ENCODE assay signal across 16 cellular contexts in the genomic region with DNA sequence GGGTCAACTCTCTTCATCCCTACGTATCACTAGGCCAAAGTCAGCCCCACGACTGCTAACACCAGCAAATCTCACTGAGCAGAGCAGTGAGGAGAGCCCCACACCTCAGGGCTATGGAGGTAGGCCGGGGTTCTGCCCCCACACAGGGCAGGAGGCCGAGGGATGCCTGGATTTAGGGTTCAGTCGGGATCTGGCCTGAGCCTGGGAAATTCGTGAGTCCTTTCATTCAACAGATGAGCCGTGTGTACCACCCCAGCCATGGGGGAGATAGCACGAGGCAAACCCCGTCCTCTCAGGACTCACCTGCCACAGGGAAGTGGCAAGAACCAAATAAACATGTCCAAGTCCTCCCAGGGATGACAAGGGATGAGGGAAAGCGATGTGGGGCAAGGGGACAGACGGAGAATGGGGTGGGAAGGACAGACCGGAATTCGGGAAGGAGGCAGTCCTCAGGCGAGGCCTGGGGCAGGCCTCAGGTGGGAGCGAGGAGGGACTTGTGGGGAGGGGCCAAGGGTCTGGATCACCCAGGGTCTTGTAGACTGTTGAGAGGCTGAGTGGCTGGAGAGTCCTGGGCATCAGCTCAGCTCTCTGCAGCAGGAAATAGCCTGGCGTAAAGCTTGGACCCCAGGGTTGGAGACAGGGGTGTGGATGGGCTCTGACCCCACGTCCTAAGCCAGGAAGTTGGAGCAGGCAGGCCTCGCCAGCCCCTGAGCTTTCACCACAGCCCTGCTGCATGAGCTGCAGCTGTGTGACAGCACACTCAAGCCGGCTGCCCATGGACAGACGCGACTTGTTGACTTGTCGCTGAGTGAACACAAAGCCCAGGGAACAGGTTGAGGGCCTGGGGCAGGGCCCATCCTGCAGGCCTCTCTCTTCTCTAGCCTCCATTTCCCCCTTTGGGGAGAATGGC. TPM values are rescaled to one million over a fixed set of nuclear protein-coding genes. Genes with fewer than 3 reads are reported as not detected.
"Had no signal": no experiment of that assay in that cellular context is flagged by ENCODE, and none has a peak within 500 bp of the region (broad histone marks: within the 10 kb centered on the region; RNA-seq: fewer than 3 reads in every experiment).

No MANE protein-coding gene starts in this region.

- H3K4me1 Mint-ChIP-seq: immature natural killer cell had no signal

- DNase-seq: activated CD4-positive, alpha-beta memory T cell treated with anti-CD3 and anti-CD28 coated beads for 36 hours; activated naive CD4-positive, alpha-beta T cell; activated T-cell treated with anti-CD3 and anti-CD28 coated beads, Interleukin-2, amount 50 U/mL, for 72 hours; adrenal gland; body of pancreas; effector memory CD8-positive, alpha-beta T cell; erythroblast; immature natural killer cell; mesenchymal stem cell; small intestine; SW 1271; T1000; thyroid gland had no signal

- H3K36me3 Mint-ChIP-seq: activated CD4-positive, alpha-beta memory T cell treated with anti-CD3 and anti-CD28 coated beads for 36 hours; immature natural killer cell had no signal

- H3K9me3 Mint-ChIP-seq: activated CD4-positive, alpha-beta memory T cell treated with anti-CD3 and anti-CD28 coated beads for 36 hours; activated T-cell treated with anti-CD3 and anti-CD28 coated beads, Interleukin-2, amount 50 U/mL, for 72 hours; dendritic cell treated with granulocyte-macrophage colony-stimulating factor and Interleukin-4, amounts not matched to agents 40 ng/mL and 50 ng/mL, for 4 days; effector memory CD8-positive, alpha-beta T cell; immature natural killer cell had no signal

- H3K27ac Mint-ChIP-seq: activated CD4-positive, alpha-beta memory T cell treated with anti-CD3 and anti-CD28 coated beads for 36 hours; activated T-cell treated with anti-CD3 and anti-CD28 coated beads, Interleukin-2, amount 50 U/mL, for 72 hours; dendritic cell treated with granulocyte-macrophage colony-stimulating factor and Interleukin-4, amounts not matched to agents 40 ng/mL and 50 ng/mL, for 4 days had no signal

- ATAC-seq: activated T-cell treated with anti-CD3 and anti-CD28 coated beads, Interleukin-2, amount 50 U/mL, for 72 hours; body of pancreas; effector memory CD8-positive, alpha-beta T cell had no signal

- H3K27ac ChIP-seq: adrenal gland, body of pancreas, thyroid gland, VCaP had no signal

- FAIRE-seq: small intestine had no signal

- H3K36me3 ChIP-seq: adrenal gland, thyroid gland had no signal

- H3K4me1 ChIP-seq: adrenal gland, body of pancreas, thyroid gland had no signal

- H3K27me3 ChIP-seq: adrenal gland, body of pancreas, thyroid gland had no signal

- H3K4me3 ChIP-seq: adrenal gland, body of pancreas, thyroid gland had no signal

- H3K4me3 Mint-ChIP-seq: activated CD4-positive, alpha-beta memory T cell treated with anti-CD3 and anti-CD28 coated beads for 36 hours; activated T-cell treated with anti-CD3 and anti-CD28 coated beads, Interleukin-2, amount 50 U/mL, for 72 hours; dendritic cell treated with granulocyte-macrophage colony-stimulating factor and Interleukin-4, amounts not matched to agents 40 ng/mL and 50 ng/mL, for 4 days; effector memory CD8-positive, alpha-beta T cell; immature natural killer cell had no signal

- H3K9me3 ChIP-seq: adrenal gland, body of pancreas, thyroid gland had no signal

RNA-seq across cellular contexts. Expression of gene GRAP, which starts 34.3 kb away (rescaled TPM):
- total RNA-seq: myocyte had no signal
